Comparison of ENCODE assay signal across 8 cellular contexts in genomic region chr5:543755-544674, GRCh38. TPM values are rescaled to one million over a fixed set of nuclear protein-coding genes. Genes with fewer than 3 reads are reported as not detected.
A peak's percentile ranks its signal among the peaks of the same experiment; 100 is the strongest.
DNase-seq lines count a peak whose midpoint lies in the region; ATAC-seq and TF ChIP-seq lines count a peak whose summit lies in the region.

No MANE protein-coding gene starts in this region.

- intact Hi-C loops in CD8-positive, alpha-beta T cell (cut with DNase I, micrococcal nuclease) = loop anchor here in 1 of 2 experiments (5.0 kb wide), 1 partner anchor 97 kb away; no protein-coding TSS in a partner anchor
- intact Hi-C loops in activated CD4-positive, alpha-beta memory T cell treated with anti-CD3 and anti-CD28 coated beads for 36 hours (cut with micrococcal nuclease) = no loop called here
- intact Hi-C loops in lower lobe of right lung (cut with DNase I) = no loop called here
- intact Hi-C loops in upper lobe of right lung (cut with DNase I) = no loop called here

- peak overlapping the region; percentile 34 for H3K4me3 ChIP-seq in CD8-positive, alpha-beta T cell (ENCODE audit: low read depth, low read length)
- no peak overlapping the region for H3K4me3 ChIP-seq in lower lobe of right lung
- H3K4me3 ChIP-seq in upper lobe of right lung = no peak overlapping the region

- peak in 6 of 7 experiments; percentile 18 to 71 (median 35) for DNase-seq in CD8-positive, alpha-beta T cell
- peak; percentile 69 for DNase-seq in activated CD4-positive, alpha-beta memory T cell treated with anti-CD3 and anti-CD28 coated beads for 36 hours
- DNase-seq in lower lobe of right lung (peak; percentile 83), upper lobe of right lung (peak; percentile 85), occipital lobe (lab: John Stamatoyannopoulos, UW) (no peak), ureter (ENCODE audit: low spot score) (no peak)

- peak; percentile 81 for ATAC-seq in CD8-positive, alpha-beta T cell
- ATAC-seq in GM21381 (IDR thresholded peaks at IDR 0.05; ENCODE audit: unreplicated experiment) (peak; percentile 88), HG03565 (IDR thresholded peaks at IDR 0.05; ENCODE audit: unreplicated experiment) (peak; percentile 92), lower lobe of right lung (peak; percentile 74 to 79), upper lobe of right lung (peak; percentile 77)

- H3K27me3 ChIP-seq in CD8-positive, alpha-beta T cell (ENCODE audit: insufficient read depth, low read length) = no peaks in the 10 kb centered on the region
- H3K27me3 ChIP-seq in lower lobe of right lung (ENCODE audit: low read depth) (peaks cover 74% of the 10 kb centered on the region), upper lobe of right lung (peaks cover 53% of the 10 kb centered on the region)

- H3K4me3 Mint-ChIP-seq in CD8-positive, alpha-beta T cell = peak overlapping the region; percentile 68
- H3K4me3 Mint-ChIP-seq in activated CD4-positive, alpha-beta memory T cell treated with anti-CD3 and anti-CD28 coated beads for 36 hours = peak overlapping the region; percentile 43

- no peaks in the 10 kb centered on the region for H3K9me3 ChIP-seq in CD8-positive, alpha-beta T cell (ENCODE audit: low read length)
- H3K9me3 ChIP-seq in lower lobe of right lung (no peaks in the 10 kb centered on the region), upper lobe of right lung (no peaks in the 10 kb centered on the region)

- peaks cover 8% of the 10 kb centered on the region for H3K27me3 Mint-ChIP-seq in CD8-positive, alpha-beta T cell (ENCODE audit: low read depth)
- peaks cover 12% of the 10 kb centered on the region for H3K27me3 Mint-ChIP-seq in activated CD4-positive, alpha-beta memory T cell treated with anti-CD3 and anti-CD28 coated beads for 36 hours

- peak overlapping the region; percentile 81 for H3K27ac Mint-ChIP-seq in CD8-positive, alpha-beta T cell
- peak overlapping the region; percentile 18 for H3K27ac Mint-ChIP-seq in activated CD4-positive, alpha-beta memory T cell treated with anti-CD3 and anti-CD28 coated beads for 36 hours

- H3K4me1 Mint-ChIP-seq in CD8-positive, alpha-beta T cell (ENCODE audit: low read depth) = peaks cover 13% of the 10 kb centered on the region
- peaks cover 15% of the 10 kb centered on the region for H3K4me1 Mint-ChIP-seq in activated CD4-positive, alpha-beta memory T cell treated with anti-CD3 and anti-CD28 coated beads for 36 hours (ENCODE audit: low read depth)

- POLR2A ChIA-PET in CD8-positive, alpha-beta T cell (lab: Charles Lee) = interaction anchor here (0.9 to 1.3 kb wide), 2 partner anchors 11 to 70 kb away, joined by 3 to 4 read pairs; no protein-coding TSS in a partner anchor
- POLR2A ChIA-PET in activated CD4-positive, alpha-beta memory T cell treated with anti-CD3 and anti-CD28 coated beads for 36 hours (lab: Charles Lee) = no interaction called here

- no peak for TF ChIP-seq CTCF in CD8-positive, alpha-beta T cell (IDR thresholded peaks at IDR 0.05)
- TF ChIP-seq CTCF in lower lobe of right lung (IDR thresholded peaks at IDR 0.05) (no peak), upper lobe of right lung (IDR thresholded peaks at IDR 0.05) (no peak)

- no peaks in the 10 kb centered on the region for H3K36me3 Mint-ChIP-seq in CD8-positive, alpha-beta T cell
- no peaks in the 10 kb centered on the region for H3K36me3 Mint-ChIP-seq in activated CD4-positive, alpha-beta memory T cell treated with anti-CD3 and anti-CD28 coated beads for 36 hours

- H3K4me1 ChIP-seq in CD8-positive, alpha-beta T cell (ENCODE audit: insufficient read depth, low read length) = peaks cover 17% of the 10 kb centered on the region
- peaks cover 12% of the 10 kb centered on the region for H3K4me1 ChIP-seq in lower lobe of right lung
- H3K4me1 ChIP-seq in upper lobe of right lung = no peaks in the 10 kb centered on the region

- no peaks in the 10 kb centered on the region for H3K36me3 ChIP-seq in CD8-positive, alpha-beta T cell (ENCODE audit: insufficient read depth, low read length)
- H3K36me3 ChIP-seq in lower lobe of right lung (no peaks in the 10 kb centered on the region), upper lobe of right lung (no peaks in the 10 kb centered on the region)

- CTCF ChIA-PET in CD8-positive, alpha-beta T cell (lab: Charles Lee) = interaction anchor here (0.7 kb wide), 1 partner anchor 12 kb away, joined by 3 read pairs; no protein-coding TSS in a partner anchor
- CTCF ChIA-PET in activated CD4-positive, alpha-beta memory T cell treated with anti-CD3 and anti-CD28 coated beads for 36 hours (lab: Charles Lee) = no interaction called here

- H3K27ac ChIP-seq in CD8-positive, alpha-beta T cell (ENCODE audit: low read depth, low read length) = peak overlapping the region; percentile 11
- H3K27ac ChIP-seq in lower lobe of right lung (no peak overlapping the region), upper lobe of right lung (no peak overlapping the region)

- no peaks in the 10 kb centered on the region for H3K9me3 Mint-ChIP-seq in CD8-positive, alpha-beta T cell
- no peaks in the 10 kb centered on the region for H3K9me3 Mint-ChIP-seq in activated CD4-positive, alpha-beta memory T cell treated with anti-CD3 and anti-CD28 coated beads for 36 hours

RNA-seq across cellular contexts. Expression of gene SLC9A3, which starts 19.8 kb away (rescaled TPM):
- 1 to 10 TPM; 1.8 to 2.0 TPM for total RNA-seq in CD8-positive, alpha-beta T cell
- total RNA-seq in activated CD4-positive, alpha-beta memory T cell treated with anti-CD3 and anti-CD28 coated beads for 36 hours = 1 to 10 TPM; 1.7 to 1.8 TPM
- total RNA-seq in lower lobe of right lung (1.1 TPM), upper lobe of right lung (1.0 TPM), occipital lobe (1.4 TPM), ureter (1.1 TPM)

Comparison
In these comparisons a context has a peak if more than half of its experiments do, and no peak if none do; other contexts are left out.
1. DNase-seq: peak in CD8-positive, alpha-beta T cell (6 of 7), activated CD4-positive, alpha-beta memory T cell treated with anti-CD3 and anti-CD28 coated beads for 36 hours (single experiment), lower lobe of right lung (single experiment) and upper lobe of right lung (single experiment); none in occipital lobe (single experiment) and ureter (single experiment).
2. Peak in every context shown above with its lines, with median percentiles within 50 percentile points of each other: ATAC-seq.